In genomic region chr14:25095784-25096390, GRCh38 we compare ENCODE assay signal across 1 cellular context.
TF ChIP-seq lines count a peak whose summit lies in the region.

No MANE protein-coding gene starts in this region.

TF ChIP-seq in HEK293, 187 proteins besides CTCF, POLR2A, EP300 and RAD21 (continued from another document):
- TF ChIP-seq ZNF202 (tag by site-specific recombination; IDR thresholded peaks at IDR 0.05; ENCODE audit: borderline replicate concordance) (no peak), ZNF362 (tag by site-specific recombination; IDR thresholded peaks at IDR 0.05) (no peak), TSHZ1 (tag by site-specific recombination; IDR thresholded peaks at IDR 0.05; ENCODE audit: borderline replicate concordance) (no peak), ZNF398 (tag by site-specific recombination; IDR thresholded peaks at IDR 0.05) (peak; percentile 51), ZFHX2 (tag by site-specific recombination; conservative IDR thresholded peaks at IDR 0.05) (peak; percentile 91), ZNF777 (tag by site-specific recombination; IDR thresholded peaks at IDR 0.05; ENCODE audit: borderline replicate concordance) (no peak), ZNF174 (tag by site-specific recombination; IDR thresholded peaks at IDR 0.05) (no peak), GLIS1 (tag by site-specific recombination; IDR thresholded peaks at IDR 0.05) (no peak), SALL2 (tag by site-specific recombination; IDR thresholded peaks at IDR 0.05; ENCODE audit: borderline replicate concordance) (no peak), ZBTB7A (tag by site-specific recombination; IDR thresholded peaks at IDR 0.05; ENCODE audit: low read depth) (no peak), ZNF133 (tag by site-specific recombination; IDR thresholded peaks at IDR 0.05) (no peak), ZNF639 (tag by site-specific recombination; IDR thresholded peaks at IDR 0.05) (no peak), HOXA7 (CRISPR knock-in tag; IDR thresholded peaks at IDR 0.05; ENCODE audit: borderline replicate concordance) (no peak)
